Comparison of ENCODE assay signal across 1 cellular context in the genomic region with DNA sequence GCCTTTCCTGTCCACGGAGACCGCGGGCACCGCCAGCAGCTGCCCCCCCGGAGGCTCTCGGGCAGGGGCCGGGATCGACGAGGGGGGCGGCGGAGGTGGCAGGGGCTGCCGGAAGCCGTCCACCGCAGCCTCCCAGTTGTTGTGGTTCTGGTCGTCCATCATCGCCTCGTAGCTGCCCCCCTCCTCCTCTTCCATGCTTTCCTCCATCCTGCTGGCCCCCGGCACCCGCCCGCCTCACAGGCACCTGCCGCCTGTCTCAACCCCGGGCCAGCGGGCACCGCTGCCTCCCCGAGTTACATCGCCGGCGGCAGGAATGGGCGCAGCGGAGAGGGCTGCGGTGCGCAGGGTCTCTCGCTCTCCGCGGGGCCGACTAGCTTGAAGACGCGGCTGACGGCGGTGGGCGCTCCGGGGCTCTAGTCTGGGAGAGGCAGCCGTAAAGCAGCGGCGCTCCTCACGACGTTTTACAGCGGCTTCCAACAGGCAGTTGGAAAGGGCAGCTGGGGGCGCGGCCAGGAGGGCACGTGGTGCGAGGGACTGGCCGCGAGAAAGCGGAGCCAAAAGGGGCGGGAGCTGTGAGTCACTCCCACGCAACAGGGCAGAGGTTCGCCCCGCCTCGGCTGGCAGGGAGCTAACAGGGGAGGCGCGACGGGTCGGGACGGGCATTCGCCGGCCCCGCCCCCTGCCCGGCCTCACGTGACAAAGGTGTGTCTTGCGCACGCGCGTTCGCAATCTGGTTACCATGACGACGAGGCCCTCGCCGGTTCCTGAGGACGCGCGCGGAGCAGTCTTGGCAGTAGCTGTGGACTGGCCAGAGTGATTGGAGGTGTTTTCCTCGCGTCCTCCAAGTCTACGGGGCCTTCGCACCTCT.
TF ChIP-seq lines count a peak whose summit lies in the region.

A gene (minus strand): TSS at position 415 of the 868 bp plus-strand sequence. CDS start 208 bp downstream, at position 207.

TF ChIP-seq in GM12878, 131 proteins besides CTCF, POLR2A, EP300 and RAD21 (continued from another document and continues in another):
- TF ChIP-seq, protein P1, sequence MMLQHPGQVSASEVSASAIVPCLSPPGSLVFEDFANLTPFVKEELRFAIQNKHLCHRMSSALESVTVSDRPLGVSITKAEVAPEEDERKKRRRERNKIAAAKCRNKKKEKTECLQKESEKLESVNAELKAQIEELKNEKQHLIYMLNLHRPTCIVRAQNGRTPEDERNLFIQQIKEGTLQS (IDR thresholded peaks at IDR 0.05; ENCODE audit: borderline replicate concordance, extremely low read depth, low read depth, low read length) = peak; percentile 88
- TF ChIP-seq MYB (IDR thresholded peaks at IDR 0.05; ENCODE audit: borderline replicate concordance, low read depth, low read length) (peak; percentile 40; the same call in 1 of the 2 replicates), CHD2 (IDR thresholded peaks at IDR 0.05; ENCODE audit: borderline replicate concordance, low read depth, low read length) (peak; percentile 48; the same call in 1 of the 2 replicates), ESRRA (IDR thresholded peaks at IDR 0.05; ENCODE audit: low read length) (no peak), SUPT20H (IDR thresholded peaks at IDR 0.05; ENCODE audit: borderline replicate concordance, control insufficient read depth, low read depth, low read length) (no peak), MXI1 (IDR thresholded peaks at IDR 0.05; ENCODE audit: low read depth, low read length) (peak; percentile 97), RELA (IDR thresholded peaks at IDR 0.05; ENCODE audit: borderline replicate concordance, partially characterized antibody) (peak; percentile 94), ZNF384 (IDR thresholded peaks at IDR 0.05; ENCODE audit: borderline replicate concordance, low read depth, low read length) (no peak), IKZF1 (conservative IDR thresholded peaks at IDR 0.05) (peak; percentile 44; the same call in 1 of the 2 replicates), CREB1 (IDR thresholded peaks at IDR 0.05; ENCODE audit: low read depth) (peak; percentile 66; the same call in 1 of the 2 replicates), SIN3A (IDR thresholded peaks at IDR 0.05; ENCODE audit: low read depth, low read length) (peak; percentile 72; the same call in 1 of the 2 replicates), MEF2B (IDR thresholded peaks at IDR 0.05; ENCODE audit: partially characterized antibody, poor library complexity, severe bottlenecking) (peak; percentile 80), ZNF622 (IDR thresholded peaks at IDR 0.05) (no peak), HDGF (IDR thresholded peaks at IDR 0.05) (peak; percentile 97), HCFC1 (IDR thresholded peaks at IDR 0.05; ENCODE audit: low read length) (peak; percentile 54), MYC (IDR thresholded peaks at IDR 0.05; ENCODE audit: insufficient read depth, insufficient read length, insufficient replicate concordance, low read length, severe bottlenecking) (no peak), KDM1A (IDR thresholded peaks at IDR 0.05; ENCODE audit: borderline replicate concordance) (no peak), TCF12 (IDR thresholded peaks at IDR 0.05; ENCODE audit: low read depth, low read length) (peak; percentile 68; the same call in 1 of the 2 replicates), BHLHE40 (IDR thresholded peaks at IDR 0.05; ENCODE audit: borderline replicate concordance in 1 of 2, low read depth in 2 of 2, low read length in 1 of 2) (peak; percentile 97 to 99), STAT1 (conservative IDR thresholded peaks at IDR 0.05) (0 out of 2 replicates have a peak, but pooled peaks have one; percentile 18), SRF (IDR thresholded peaks at IDR 0.05; ENCODE audit: low read depth in 2 of 2, low read length in 2 of 2) (peak in 1 of 2 experiments; percentile 5; a peak in 1 of 4 replicates), NFXL1 (IDR thresholded peaks at IDR 0.05; ENCODE audit: borderline replicate concordance) (no peak), LARP7 (IDR thresholded peaks at IDR 0.05) (no peak; the same call in none of the 2 replicates), TCF3 (IDR thresholded peaks at IDR 0.05; ENCODE audit: borderline replicate concordance, insufficient read depth, low read depth, low read length) (no peak), POLR2AphosphoS5 (IDR thresholded peaks at IDR 0.05; ENCODE audit: low read length) (peak; percentile 84), GATAD2B (conservative IDR thresholded peaks at IDR 0.05; ENCODE audit: low read depth) (peak; percentile 53; the same call in 1 of the 2 replicates), FOS (IDR thresholded peaks at IDR 0.05; ENCODE audit: borderline replicate concordance, extremely low read depth, insufficient read length) (peak; percentile 33), ZNF217 (IDR thresholded peaks at IDR 0.05) (no peak), PAX8 (IDR thresholded peaks at IDR 0.05) (no peak), CHD4 (IDR thresholded peaks at IDR 0.05) (no peak), EGR1 (IDR thresholded peaks at IDR 0.05; ENCODE audit: borderline replicate concordance in 1 of 2, low read depth in 2 of 2, low read length in 2 of 2) (peak in 1 of 2 experiments; percentile 95; a peak in 2 of 3 replicates), ETV6 (conservative IDR thresholded peaks at IDR 0.05 in 1 of 2, IDR thresholded peaks at IDR 0.05 in 1 of 2; ENCODE audit: borderline replicate concordance in 1 of 2, low read depth in 1 of 2) (no peak), SMAD5 (IDR thresholded peaks at IDR 0.05; ENCODE audit: low read depth) (peak; percentile 55), POLR2AphosphoS2 (IDR thresholded peaks at IDR 0.05; ENCODE audit: low read depth, low read length) (0 out of 2 replicates have a peak, but pooled peaks have one; percentile 47), RB1 (IDR thresholded peaks at IDR 0.05; ENCODE audit: borderline replicate concordance) (peak; percentile 63; the same call in 1 of the 2 replicates), FOXK2 (IDR thresholded peaks at IDR 0.05) (no peak), JUND (IDR thresholded peaks at IDR 0.05; ENCODE audit: low read depth, low read length) (0 out of 2 replicates have a peak, but pooled peaks have one; percentile 49), POU2F2 (IDR thresholded peaks at IDR 0.05; ENCODE audit: borderline replicate concordance, low read depth, low read length) (peak; percentile 48; the same call in 1 of the 3 replicates), RAD51 (IDR thresholded peaks at IDR 0.05) (peak; percentile 97), BMI1 (IDR thresholded peaks at IDR 0.05; ENCODE audit: borderline replicate concordance) (peak; percentile 100), NR2C2 (IDR thresholded peaks at IDR 0.05; ENCODE audit: borderline replicate concordance, control insufficient read depth, insufficient read length, low read depth) (no peak), RFX5 (IDR thresholded peaks at IDR 0.05; ENCODE audit: low read depth, low read length) (peak; percentile 55)
- TF ChIP-seq, protein P2, sequence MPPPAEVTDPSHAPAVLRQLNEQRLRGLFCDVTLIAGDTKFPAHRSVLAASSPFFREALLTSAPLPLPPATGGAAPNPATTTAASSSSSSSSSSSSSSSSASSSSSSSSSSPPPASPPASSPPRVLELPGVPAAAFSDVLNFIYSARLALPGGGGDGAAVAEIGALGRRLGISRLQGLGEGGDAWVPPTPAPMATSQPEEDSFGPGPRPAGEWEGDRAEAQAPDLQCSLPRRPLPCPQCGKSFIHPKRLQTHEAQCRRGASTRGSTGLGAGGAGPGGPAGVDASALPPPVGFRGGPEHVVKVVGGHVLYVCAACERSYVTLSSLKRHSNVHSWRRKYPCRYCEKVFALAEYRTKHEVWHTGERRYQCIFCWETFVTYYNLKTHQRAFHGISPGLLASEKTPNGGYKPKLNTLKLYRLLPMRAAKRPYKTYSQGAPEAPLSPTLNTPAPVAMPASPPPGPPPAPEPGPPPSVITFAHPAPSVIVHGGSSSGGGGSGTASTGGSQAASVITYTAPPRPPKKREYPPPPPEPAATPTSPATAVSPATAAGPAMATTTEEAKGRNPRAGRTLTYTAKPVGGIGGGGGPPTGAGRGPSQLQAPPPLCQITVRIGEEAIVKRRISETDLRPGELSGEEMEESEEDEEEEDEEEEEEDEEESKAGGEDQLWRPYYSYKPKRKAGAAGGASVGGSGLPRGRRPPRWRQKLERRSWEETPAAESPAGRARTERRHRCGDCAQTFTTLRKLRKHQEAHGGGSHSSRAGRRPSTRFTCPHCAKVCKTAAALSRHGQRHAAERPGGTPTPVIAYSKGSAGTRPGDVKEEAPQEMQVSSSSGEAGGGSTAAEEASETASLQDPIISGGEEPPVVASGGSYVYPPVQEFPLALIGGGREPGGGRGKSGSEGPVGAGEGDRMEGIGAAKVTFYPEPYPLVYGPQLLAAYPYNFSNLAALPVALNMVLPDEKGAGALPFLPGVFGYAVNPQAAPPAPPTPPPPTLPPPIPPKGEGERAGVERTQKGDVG (CRISPR knock-in tag; IDR thresholded peaks at IDR 0.05) = no peak
- TF ChIP-seq, protein P3, sequence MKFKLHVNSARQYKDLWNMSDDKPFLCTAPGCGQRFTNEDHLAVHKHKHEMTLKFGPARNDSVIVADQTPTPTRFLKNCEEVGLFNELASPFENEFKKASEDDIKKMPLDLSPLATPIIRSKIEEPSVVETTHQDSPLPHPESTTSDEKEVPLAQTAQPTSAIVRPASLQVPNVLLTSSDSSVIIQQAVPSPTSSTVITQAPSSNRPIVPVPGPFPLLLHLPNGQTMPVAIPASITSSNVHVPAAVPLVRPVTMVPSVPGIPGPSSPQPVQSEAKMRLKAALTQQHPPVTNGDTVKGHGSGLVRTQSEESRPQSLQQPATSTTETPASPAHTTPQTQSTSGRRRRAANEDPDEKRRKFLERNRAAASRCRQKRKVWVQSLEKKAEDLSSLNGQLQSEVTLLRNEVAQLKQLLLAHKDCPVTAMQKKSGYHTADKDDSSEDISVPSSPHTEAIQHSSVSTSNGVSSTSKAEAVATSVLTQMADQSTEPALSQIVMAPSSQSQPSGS (IDR thresholded peaks at IDR 0.05; ENCODE audit: low read length) = no peak
- TF ChIP-seq, protein P4, sequence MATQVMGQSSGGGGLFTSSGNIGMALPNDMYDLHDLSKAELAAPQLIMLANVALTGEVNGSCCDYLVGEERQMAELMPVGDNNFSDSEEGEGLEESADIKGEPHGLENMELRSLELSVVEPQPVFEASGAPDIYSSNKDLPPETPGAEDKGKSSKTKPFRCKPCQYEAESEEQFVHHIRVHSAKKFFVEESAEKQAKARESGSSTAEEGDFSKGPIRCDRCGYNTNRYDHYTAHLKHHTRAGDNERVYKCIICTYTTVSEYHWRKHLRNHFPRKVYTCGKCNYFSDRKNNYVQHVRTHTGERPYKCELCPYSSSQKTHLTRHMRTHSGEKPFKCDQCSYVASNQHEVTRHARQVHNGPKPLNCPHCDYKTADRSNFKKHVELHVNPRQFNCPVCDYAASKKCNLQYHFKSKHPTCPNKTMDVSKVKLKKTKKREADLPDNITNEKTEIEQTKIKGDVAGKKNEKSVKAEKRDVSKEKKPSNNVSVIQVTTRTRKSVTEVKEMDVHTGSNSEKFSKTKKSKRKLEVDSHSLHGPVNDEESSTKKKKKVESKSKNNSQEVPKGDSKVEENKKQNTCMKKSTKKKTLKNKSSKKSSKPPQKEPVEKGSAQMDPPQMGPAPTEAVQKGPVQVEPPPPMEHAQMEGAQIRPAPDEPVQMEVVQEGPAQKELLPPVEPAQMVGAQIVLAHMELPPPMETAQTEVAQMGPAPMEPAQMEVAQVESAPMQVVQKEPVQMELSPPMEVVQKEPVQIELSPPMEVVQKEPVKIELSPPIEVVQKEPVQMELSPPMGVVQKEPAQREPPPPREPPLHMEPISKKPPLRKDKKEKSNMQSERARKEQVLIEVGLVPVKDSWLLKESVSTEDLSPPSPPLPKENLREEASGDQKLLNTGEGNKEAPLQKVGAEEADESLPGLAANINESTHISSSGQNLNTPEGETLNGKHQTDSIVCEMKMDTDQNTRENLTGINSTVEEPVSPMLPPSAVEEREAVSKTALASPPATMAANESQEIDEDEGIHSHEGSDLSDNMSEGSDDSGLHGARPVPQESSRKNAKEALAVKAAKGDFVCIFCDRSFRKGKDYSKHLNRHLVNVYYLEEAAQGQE (IDR thresholded peaks at IDR 0.05; ENCODE audit: low read depth, low read length) = no peak
- TF ChIP-seq, protein P5, sequence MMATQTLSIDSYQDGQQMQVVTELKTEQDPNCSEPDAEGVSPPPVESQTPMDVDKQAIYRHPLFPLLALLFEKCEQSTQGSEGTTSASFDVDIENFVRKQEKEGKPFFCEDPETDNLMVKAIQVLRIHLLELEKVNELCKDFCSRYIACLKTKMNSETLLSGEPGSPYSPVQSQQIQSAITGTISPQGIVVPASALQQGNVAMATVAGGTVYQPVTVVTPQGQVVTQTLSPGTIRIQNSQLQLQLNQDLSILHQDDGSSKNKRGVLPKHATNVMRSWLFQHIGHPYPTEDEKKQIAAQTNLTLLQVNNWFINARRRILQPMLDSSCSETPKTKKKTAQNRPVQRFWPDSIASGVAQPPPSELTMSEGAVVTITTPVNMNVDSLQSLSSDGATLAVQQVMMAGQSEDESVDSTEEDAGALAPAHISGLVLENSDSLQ (IDR thresholded peaks at IDR 0.05) = peak; percentile 86
- TF ChIP-seq, protein P6, sequence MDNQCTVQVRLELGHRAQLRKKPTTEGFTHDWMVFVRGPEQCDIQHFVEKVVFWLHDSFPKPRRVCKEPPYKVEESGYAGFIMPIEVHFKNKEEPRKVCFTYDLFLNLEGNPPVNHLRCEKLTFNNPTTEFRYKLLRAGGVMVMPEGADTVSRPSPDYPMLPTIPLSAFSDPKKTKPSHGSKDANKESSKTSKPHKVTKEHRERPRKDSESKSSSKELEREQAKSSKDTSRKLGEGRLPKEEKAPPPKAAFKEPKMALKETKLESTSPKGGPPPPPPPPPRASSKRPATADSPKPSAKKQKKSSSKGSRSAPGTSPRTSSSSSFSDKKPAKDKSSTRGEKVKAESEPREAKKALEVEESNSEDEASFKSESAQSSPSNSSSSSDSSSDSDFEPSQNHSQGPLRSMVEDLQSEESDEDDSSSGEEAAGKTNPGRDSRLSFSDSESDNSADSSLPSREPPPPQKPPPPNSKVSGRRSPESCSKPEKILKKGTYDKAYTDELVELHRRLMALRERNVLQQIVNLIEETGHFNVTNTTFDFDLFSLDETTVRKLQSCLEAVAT (IDR thresholded peaks at IDR 0.05) = no peak
- TF ChIP-seq, protein P7, sequence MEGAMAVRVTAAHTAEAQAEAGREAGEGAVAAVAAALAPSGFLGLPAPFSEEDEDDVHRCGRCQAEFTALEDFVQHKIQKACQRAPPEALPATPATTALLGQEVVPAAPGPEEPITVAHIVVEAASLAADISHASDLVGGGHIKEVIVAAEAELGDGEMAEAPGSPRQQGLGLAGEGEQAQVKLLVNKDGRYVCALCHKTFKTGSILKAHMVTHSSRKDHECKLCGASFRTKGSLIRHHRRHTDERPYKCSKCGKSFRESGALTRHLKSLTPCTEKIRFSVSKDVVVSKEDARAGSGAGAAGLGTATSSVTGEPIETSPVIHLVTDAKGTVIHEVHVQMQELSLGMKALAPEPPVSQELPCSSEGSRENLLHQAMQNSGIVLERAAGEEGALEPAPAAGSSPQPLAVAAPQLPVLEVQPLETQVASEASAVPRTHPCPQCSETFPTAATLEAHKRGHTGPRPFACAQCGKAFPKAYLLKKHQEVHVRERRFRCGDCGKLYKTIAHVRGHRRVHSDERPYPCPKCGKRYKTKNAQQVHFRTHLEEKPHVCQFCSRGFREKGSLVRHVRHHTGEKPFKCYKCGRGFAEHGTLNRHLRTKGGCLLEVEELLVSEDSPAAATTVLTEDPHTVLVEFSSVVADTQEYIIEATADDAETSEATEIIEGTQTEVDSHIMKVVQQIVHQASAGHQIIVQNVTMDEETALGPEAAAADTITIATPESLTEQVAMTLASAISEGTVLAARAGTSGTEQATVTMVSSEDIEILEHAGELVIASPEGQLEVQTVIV (IDR thresholded peaks at IDR 0.05; ENCODE audit: borderline replicate concordance, partially characterized antibody) = peak; percentile 99
